ENCODE assay signal across 18 cellular contexts in genomic region chr7:70597071-70597470, GRCh38.
DNase-seq lines count a peak whose midpoint lies in the region; ATAC-seq and TF ChIP-seq lines count a peak whose summit lies in the region.
"Had no signal": no experiment of that assay in that cellular context is flagged by ENCODE, and none has a peak within 500 bp of the region (broad histone marks: within the 10 kb centered on the region; RNA-seq: fewer than 3 reads in every experiment).

No MANE protein-coding gene starts in this region.

- H3K9me3 ChIP-seq in NT2/D1 (ENCODE audit: insufficient read depth, low read length) (no peaks in the 10 kb centered on the region), neural cell (ENCODE audit: low read length) (peaks cover 8% of the 10 kb centered on the region), upper lobe of right lung (no peaks in the 10 kb centered on the region)
- H3K9me3 ChIP-seq: ovary, Peyer's patch had no signal

- H4K20me1 ChIP-seq in neural cell (ENCODE audit: insufficient read depth): peaks cover 23% of the 10 kb centered on the region

- H3K79me2 ChIP-seq in neural cell (replicated peaks; ENCODE audit: insufficient read depth, low read length): peaks cover 85% of the 10 kb centered on the region

- H3K9ac ChIP-seq in NT2/D1 (ENCODE audit: insufficient read length, low read depth): no peak overlapping the region
- peak overlapping the region; percentile 92 for H3K9ac ChIP-seq in neural cell (ENCODE audit: low read length)
- H3K9ac ChIP-seq: GM23248 had no signal

- DNase-seq in DMS 273 treated with DMSO at 0.1 percent for 48 hours (lab: John Stamatoyannopoulos, UW): peak; percentile 41
- no peak for DNase-seq in NT2/D1 (ENCODE audit: low read depth, low spot score)
- no peak for DNase-seq in epithelial cell of esophagus (ENCODE audit: low read depth)
- no peak for DNase-seq in upper lobe of right lung
- DNase-seq in NCI-H2081 (lab: John Stamatoyannopoulos, UW): no peak
- DNase-seq in medulla oblongata (ENCODE audit: extremely low spot score): no peak
- no peak for DNase-seq in NCI-H2029 treated with DMSO at 0.1 percent for 48 hours (lab: John Stamatoyannopoulos, UW)
- DNase-seq: activated CD4-positive, alpha-beta T cell treated with anti-CD3 and anti-CD28 coated beads for 48 hours; activated naive CD4-positive, alpha-beta T cell treated with anti-CD3 and anti-CD28 coated beads for 36 hours; GDM1; GM23248; islet precursor cell; KG1; ovary; Peyer's patch; stimulated activated CD4-positive, alpha-beta T cell treated with anti-CD3 and anti-CD28 coated beads, Interleukin-2, amount 100 ng/mL, for 48 hours had no signal

- H3K4me3 ChIP-seq in NT2/D1 (ENCODE audit: insufficient read length, low read depth) (peak overlapping the region; percentile 52), epithelial cell of esophagus (ENCODE audit: low read length) (peak overlapping the region; percentile 86), neural cell (ENCODE audit: low read length) (peak overlapping the region; percentile 94), upper lobe of right lung (no peak overlapping the region)
- H3K4me3 ChIP-seq: GM23248, ovary had no signal

- H3K27ac ChIP-seq in neural cell (ENCODE audit: low read length) (peak overlapping the region; percentile 87), upper lobe of right lung (no peak overlapping the region)
- H3K27ac ChIP-seq: GM23248, ovary had no signal

- no peaks in the 10 kb centered on the region for H3K36me3 ChIP-seq in NT2/D1 (ENCODE audit: insufficient read depth, insufficient read length, low read length)
- H3K36me3 ChIP-seq in neural cell (ENCODE audit: insufficient read depth, low read length): peaks cover 14% of the 10 kb centered on the region
- no peaks in the 10 kb centered on the region for H3K36me3 ChIP-seq in upper lobe of right lung
- H3K36me3 ChIP-seq: ovary, Peyer's patch had no signal

- no peak overlapping the region for H2AFZ ChIP-seq in neural cell (ENCODE audit: low read depth, low read length)
- H2AFZ ChIP-seq: GM23248 had no signal

- intact Hi-C loops in upper lobe of right lung (cut with DNase I): no loop called here

- no peak for TF ChIP-seq EP300 in neural cell (conservative IDR thresholded peaks at IDR 0.05; ENCODE audit: poor library complexity, severe bottlenecking)

- H3K9me2 ChIP-seq in neural cell (ENCODE audit: insufficient read depth, low read length): no peaks in the 10 kb centered on the region

- H3K27me3 ChIP-seq in NT2/D1 (ENCODE audit: insufficient read depth, insufficient read length) (peaks cover 43% of the 10 kb centered on the region), neural cell (ENCODE audit: insufficient read depth, low read depth, low read length) (no peaks in the 10 kb centered on the region), upper lobe of right lung (peaks cover 10% of the 10 kb centered on the region)
- H3K27me3 ChIP-seq: ovary, Peyer's patch had no signal

- TF ChIP-seq CTCF in epithelial cell of esophagus (IDR thresholded peaks at IDR 0.05; ENCODE audit: insufficient read depth, low read depth, low read length, missing control alignments) (no peak), neural cell (IDR thresholded peaks at IDR 0.05; ENCODE audit: poor library complexity, severe bottlenecking) (no peak), upper lobe of right lung (IDR thresholded peaks at IDR 0.05) (no peak)

- H3K4me2 ChIP-seq in neural cell (ENCODE audit: low read length): peak overlapping the region; percentile 95

- TF ChIP-seq RAD21 in neural cell (conservative IDR thresholded peaks at IDR 0.05): no peak

- H3K4me1 ChIP-seq in NT2/D1 (ENCODE audit: insufficient read depth, insufficient read length) (peaks cover 5% of the 10 kb centered on the region), upper lobe of right lung (peaks cover 3% of the 10 kb centered on the region)

- no peak for ATAC-seq in upper lobe of right lung
- ATAC-seq: esophagus mucosa had no signal

- H3F3A ChIP-seq in neural cell (ENCODE audit: insufficient read depth, low read length, poor library complexity, severe bottlenecking): no peaks in the 10 kb centered on the region

TF ChIP-seq in neural cell, 6 proteins besides CTCF, POLR2A, EP300 and RAD21:
- TF ChIP-seq POLR2AphosphoS5 (IDR thresholded peaks at IDR 0.05): peak; percentile 9
- TF ChIP-seq TAF1 (IDR thresholded peaks at IDR 0.05; ENCODE audit: low read depth): no peak
- TF ChIP-seq SMC3 (conservative IDR thresholded peaks at IDR 0.05; ENCODE audit: poor library complexity): no peak
- no peak for TF ChIP-seq EZH2 (IDR thresholded peaks at IDR 0.05; ENCODE audit: borderline replicate concordance, insufficient read depth, low read length, poor library complexity, severe bottlenecking)
- TF ChIP-seq MXI1 (conservative IDR thresholded peaks at IDR 0.05; ENCODE audit: poor library complexity, severe bottlenecking): no peak
- no peak for TF ChIP-seq REST (IDR thresholded peaks at IDR 0.05; ENCODE audit: borderline replicate concordance)
